ENCODE assay signal across 12 cellular contexts in genomic region chr18:46630160-46630559, GRCh38. TPM values are rescaled to one million over a fixed set of nuclear protein-coding genes. Genes with fewer than 3 reads are reported as not detected.
A peak's percentile ranks its signal among the peaks of the same experiment; 100 is the strongest.
DNase-seq lines count a peak whose midpoint lies in the region; FAIRE-seq lines count a peak whose summit lies in the region.
"Had no signal": no experiment of that assay in that cellular context is flagged by ENCODE, and none has a peak within 500 bp of the region (broad histone marks: within the 10 kb centered on the region; RNA-seq: fewer than 3 reads in every experiment).

No MANE protein-coding gene starts in this region.

- FAIRE-seq in small intestine (lab: Jason Lieb, UNC) = no peak

- H3K36me3 Mint-ChIP-seq in CD8-positive, alpha-beta memory T cell = no peaks in the 10 kb centered on the region
- H3K36me3 Mint-ChIP-seq: naive thymus-derived CD4-positive, alpha-beta T cell had no signal

- no peaks in the 10 kb centered on the region for H3K9me3 ChIP-seq in small intestine (ENCODE audit: control insufficient read depth, low read depth)
- H3K9me3 ChIP-seq in CD8-positive, alpha-beta memory T cell (ENCODE audit: low read length) = no peaks in the 10 kb centered on the region
- H3K9me3 ChIP-seq: ascending aorta had no signal

- no peaks in the 10 kb centered on the region for H3K36me3 ChIP-seq in small intestine (ENCODE audit: control insufficient read depth in 2 of 2, insufficient read depth in 2 of 2, low read length in 2 of 2)
- no peaks in the 10 kb centered on the region for H3K36me3 ChIP-seq in CD8-positive, alpha-beta memory T cell (ENCODE audit: insufficient read depth, low read length)
- H3K36me3 ChIP-seq: ascending aorta had no signal

- peaks cover 6 to 18% of the 10 kb centered on the region in 2 donors for H3K27me3 Mint-ChIP-seq in CD8-positive, alpha-beta memory T cell

- H3K4me3 ChIP-seq in small intestine (ENCODE audit: low read depth in 1 of 2, low read length in 2 of 2) = no peak overlapping the region
- H3K4me3 ChIP-seq in CD8-positive, alpha-beta memory T cell (ENCODE audit: low read length) = no peak overlapping the region
- H3K4me3 ChIP-seq: ascending aorta had no signal

- peak; percentile 8 for DNase-seq in EH (ENCODE audit: low read depth)
- DNase-seq in H4 (ENCODE audit: low spot score) = peak; percentile 84
- DNase-seq in RPMI8226 = peak; percentile 7
- peak; percentile 18 for DNase-seq in glomerular visceral epithelial cell (ENCODE audit: extremely low spot score)
- DNase-seq in NCI-H2107 (lab: John Stamatoyannopoulos, UW) = no peak
- DNase-seq in small intestine = no peak
- DNase-seq in CD8-positive, alpha-beta memory T cell = no peak
- DNase-seq: endodermal cell; left cardiac atrium; naive thymus-derived CD4-positive, alpha-beta T cell; NCI-H345 had no signal

- no peak overlapping the region for H3K4me3 Mint-ChIP-seq in CD8-positive, alpha-beta memory T cell
- H3K4me3 Mint-ChIP-seq: endodermal cell; naive thymus-derived CD4-positive, alpha-beta T cell had no signal

- H3K27ac ChIP-seq in small intestine (ENCODE audit: low read depth in 1 of 2, low read length in 1 of 2) = no peak overlapping the region
- no peak overlapping the region for H3K27ac ChIP-seq in CD8-positive, alpha-beta memory T cell (ENCODE audit: low read depth, low read length)
- H3K27ac ChIP-seq: ascending aorta had no signal

- H3K27me3 ChIP-seq in small intestine (ENCODE audit: control insufficient read depth in 2 of 2, insufficient read depth in 2 of 2, low read length in 2 of 2) = no peaks in the 10 kb centered on the region
- H3K27me3 ChIP-seq in CD8-positive, alpha-beta memory T cell (ENCODE audit: insufficient read depth, low read length, poor library complexity, severe bottlenecking) = no peaks in the 10 kb centered on the region
- H3K27me3 ChIP-seq: ascending aorta had no signal

- peaks cover 0 to 3% (median 0%) of the 10 kb centered on the region in 5 donors for H3K9me3 Mint-ChIP-seq in CD8-positive, alpha-beta memory T cell
- H3K9me3 Mint-ChIP-seq: endodermal cell had no signal

- POLR2A ChIA-PET in CD8-positive, alpha-beta memory T cell (lab: Charles Lee) = no interaction called here

- H3K27ac Mint-ChIP-seq in CD8-positive, alpha-beta memory T cell = peak overlapping the region in 1 of 8 donors; percentile 11
- H3K27ac Mint-ChIP-seq: endodermal cell; naive thymus-derived CD4-positive, alpha-beta T cell had no signal

- H3K4me1 Mint-ChIP-seq in CD8-positive, alpha-beta memory T cell = peaks cover under 1 to 6% (median 3%) of the 10 kb centered on the region in 3 donors

- H3K4me1 ChIP-seq in small intestine (ENCODE audit: control insufficient read depth in 2 of 2, insufficient read depth in 1 of 2, low read depth in 1 of 2, low read length in 1 of 2) = no peaks in the 10 kb centered on the region
- H3K4me1 ChIP-seq in CD8-positive, alpha-beta memory T cell (ENCODE audit: insufficient read depth, low read length) = no peaks in the 10 kb centered on the region
- H3K4me1 ChIP-seq: ascending aorta had no signal

- WGBS in small intestine, 3 donors = 59 to 74% (median 59%) methylated on average over 4 of the region's 4 CpGs

- CTCF ChIA-PET in CD8-positive, alpha-beta memory T cell (lab: Charles Lee) = no interaction called here

RNA-seq across cellular contexts. Expression of gene LOXHD1, which starts 26.9 kb away (rescaled TPM):
- not detected in 2 replicates for total RNA-seq in H4 (2014; rRNA removed; shearing (Covaris generic))
- polyA plus RNA-seq in small intestine = under 1 TPM in 2 of 3 donors, not detected in 1; 0.12 to 0.27 TPM
- not detected for total RNA-seq in CD8-positive, alpha-beta memory T cell
- polyA plus RNA-seq in CD8-positive, alpha-beta memory T cell = not detected
- total RNA-seq: ascending aorta had no signal
- polyA plus RNA-seq: naive thymus-derived CD4-positive, alpha-beta T cell had no signal

Comparison
In these comparisons a context has a peak if more than half of its experiments do, and no peak if none do; other contexts are left out.
1. DNase-seq: peak in EH (single experiment), H4 (single experiment), RPMI8226 (single experiment) and glomerular visceral epithelial cell (single experiment); none in NCI-H2107 (single experiment), small intestine (single experiment) and CD8-positive, alpha-beta memory T cell (0 of 5).